In genomic region chr1:242556276-242556675, GRCh38 we compare ENCODE assay signal across 23 cellular contexts. TPM values are rescaled to one million over a fixed set of nuclear protein-coding genes. Genes with fewer than 3 reads are reported as not detected.
"Had no signal": no experiment of that assay in that cellular context is flagged by ENCODE, and none has a peak within 500 bp of the region (broad histone marks: within the 10 kb centered on the region; RNA-seq: fewer than 3 reads in every experiment).

No MANE protein-coding gene starts in this region.

- H3K27ac ChIP-seq: colonic mucosa, gastrocnemius medialis, left ventricle myocardium inferior, spleen, thyroid gland, upper lobe of left lung had no signal

- H3K27me3 ChIP-seq: colonic mucosa, gastrocnemius medialis, thyroid gland, upper lobe of left lung had no signal

- H3K4me1 ChIP-seq: colonic mucosa, gastrocnemius medialis, left ventricle myocardium inferior, spleen, thyroid gland, upper lobe of left lung had no signal

- DNase-seq: activated CD4-positive, alpha-beta T cell treated with anti-CD3 and anti-CD28 coated beads, Interleukin-2, amount 50 U/mL, for 1 hour; activated CD4-positive, CD25-positive, alpha-beta regulatory T cell treated with anti-CD3 and anti-CD28 coated beads, Interleukin-2, amount 50 U/mL, for 72 hours; activated CD8-positive, alpha-beta T cell treated with anti-CD3 and anti-CD28 coated beads for 36 hours; activated T-cell treated with anti-CD3 and anti-CD28 coated beads, Interleukin-2, amount 50 U/mL, for 4 hours; colonic mucosa; effector CD8-positive, alpha-beta T cell; gastrocnemius medialis; glutamatergic neuron; left ventricle myocardium inferior; mucosa of descending colon; right cardiac atrium; spleen; stimulated activated CD4-positive, alpha-beta T cell treated with anti-CD3 and anti-CD28 coated beads, Interleukin-2, amount 100 ng/mL, for 48 hours; stimulated activated naive CD8-positive, alpha-beta T cell treated with anti-CD3 and anti-CD28 coated beads, Interleukin-15, amount 100 ng/mL, for 72 hours; substantia nigra; T-helper 9 cell; thyroid gland; upper lobe of left lung had no signal

- ATAC-seq: activated CD8-positive, alpha-beta T cell treated with anti-CD3 and anti-CD28 coated beads for 36 hours; activated T-cell treated with anti-CD3 and anti-CD28 coated beads, Interleukin-2, amount 50 U/mL, for 4 hours; activated T-helper 17 cell treated with anti-CD3 and anti-CD28 coated beads, Interleukin-2, amount 50 U/mL, for 72 hours; gastrocnemius medialis; mucosa of descending colon; natural killer cell treated with Interleukin-12 subunit alpha and Interleukin-12 subunit beta and Interleukin-15 and Interleukin-18, amount 100 ng/mL, for 72 hours; right cardiac atrium; stimulated activated naive CD8-positive, alpha-beta T cell treated with anti-CD3 and anti-CD28 coated beads, Interleukin-15, amount 100 ng/mL, for 72 hours had no signal

RNA-seq across cellular contexts. Expression of gene PLD5, which starts 31.8 kb away (rescaled TPM):
- total RNA-seq: activated CD8-positive, alpha-beta T cell treated with anti-CD3 and anti-CD28 coated beads for 36 hours; activated naive CD4-positive, alpha-beta T cell treated with anti-CD3 and anti-CD28 coated beads, Interleukin-2, amount 50 U/mL, for 72 hours; activated T-cell treated with anti-CD3 and anti-CD28 coated beads, Interleukin-2, amount 50 U/mL, for 4 hours; activated T-helper 17 cell treated with anti-CD3 and anti-CD28 coated beads, Interleukin-2, amount 50 U/mL, for 72 hours; dermis microvascular lymphatic vessel endothelial cell; natural killer cell treated with Interleukin-12 subunit alpha and Interleukin-12 subunit beta and Interleukin-15 and Interleukin-18, amount 100 ng/mL, for 72 hours; pulmonary artery endothelial cell had no signal
